8 cellular contexts compared by ENCODE assay signal in genomic region chr11:60974316-60974715, GRCh38. TPM values are rescaled to one million over a fixed set of nuclear protein-coding genes. Genes with fewer than 3 reads are reported as not detected.
A peak's percentile ranks its signal among the peaks of the same experiment; 100 is the strongest.
DNase-seq lines count a peak whose midpoint lies in the region; ATAC-seq and TF ChIP-seq lines count a peak whose summit lies in the region.
"Not testable (repeated sequence)": the region's sequence is repeated elsewhere in the genome, so short reads cannot be mapped to it uniquely, and the experiment has no call there.

No MANE protein-coding gene starts in this region.

- H3K27ac ChIP-seq in CD4-positive, alpha-beta T cell (ENCODE audit: low read depth, low read length) = peak overlapping the region; percentile 93
- peak overlapping the region in 17 of 21 experiments; percentile 19 to 96 (median 52) for H3K27ac ChIP-seq in skin epidermis
- H3K27ac ChIP-seq in tibial nerve = peak overlapping the region in 3 of 4 donors; percentile 22 to 64 (median 43)

- peak overlapping the region; percentile 94 for H3K27ac Mint-ChIP-seq in CD4-positive, alpha-beta T cell
- peak overlapping the region; percentile 100 for H3K27ac Mint-ChIP-seq in T-helper 17 cell
- H3K27ac Mint-ChIP-seq in activated CD4-positive, alpha-beta memory T cell treated with anti-CD3 and anti-CD28 coated beads, Interleukin-2, amount 10 ng/mL, durations not matched to agents 7 days and 5 days = peak overlapping the region; percentile 94
- H3K27ac Mint-ChIP-seq in activated T-helper 17 cell treated with anti-CD3 and anti-CD28 coated beads, Interleukin-2, amount 50 U/mL, for 72 hours = peak overlapping the region; percentile 99
- peak overlapping the region in 3 of 5 experiments; percentile 40 to 90 (median 81) for H3K27ac Mint-ChIP-seq in brain

- peak overlapping the region; percentile 68 for H3K4me3 ChIP-seq in mononuclear cell (ENCODE audit: low read length)
- H3K4me3 ChIP-seq in skin epidermis = peak overlapping the region in 2 of 7 experiments; percentile 38 to 44
- H3K4me3 ChIP-seq in tibial nerve = not testable (repeated sequence)

- peaks cover 76% of the 10 kb centered on the region for H3K36me3 Mint-ChIP-seq in CD4-positive, alpha-beta T cell (ENCODE audit: low read depth)
- peaks cover 15% of the 10 kb centered on the region for H3K36me3 Mint-ChIP-seq in T-helper 17 cell (ENCODE audit: low read depth)
- peaks cover 61% of the 10 kb centered on the region for H3K36me3 Mint-ChIP-seq in activated CD4-positive, alpha-beta memory T cell treated with anti-CD3 and anti-CD28 coated beads, Interleukin-2, amount 10 ng/mL, durations not matched to agents 7 days and 5 days (ENCODE audit: low read depth)
- H3K36me3 Mint-ChIP-seq in activated T-helper 17 cell treated with anti-CD3 and anti-CD28 coated beads, Interleukin-2, amount 50 U/mL, for 72 hours (ENCODE audit: low read depth) = peaks cover 81% of the 10 kb centered on the region
- not testable (repeated sequence) for H3K36me3 Mint-ChIP-seq in brain

- not testable (repeated sequence) for H3K27me3 Mint-ChIP-seq in CD4-positive, alpha-beta T cell; T-helper 17 cell; activated CD4-positive, alpha-beta memory T cell treated with anti-CD3 and anti-CD28 coated beads, Interleukin-2, amount 10 ng/mL, durations not matched to agents 7 days and 5 days; activated T-helper 17 cell treated with anti-CD3 and anti-CD28 coated beads, Interleukin-2, amount 50 U/mL, for 72 hours; brain

- TF ChIP-seq POLR2A in tibial nerve (IDR thresholded peaks at IDR 0.05) = not testable (repeated sequence)

- TF ChIP-seq CTCF in CD4-positive, alpha-beta T cell (IDR thresholded peaks at IDR 0.05); brain (conservative IDR thresholded peaks at IDR 0.05); tibial nerve (IDR thresholded peaks at IDR 0.05): not testable (repeated sequence)

- not testable (repeated sequence) for H3K36me3 ChIP-seq in tibial nerve

- peaks cover 50% of the 10 kb centered on the region for H3K4me1 ChIP-seq in mononuclear cell (ENCODE audit: insufficient read depth, low read length)
- not testable (repeated sequence) for H3K4me1 ChIP-seq in tibial nerve

- H3K9me3 ChIP-seq in CD4-positive, alpha-beta T cell (ENCODE audit: control insufficient read depth, low read length); T-helper 17 cell (ENCODE audit: control insufficient read depth, low read length, poor library complexity, severe bottlenecking); mononuclear cell (ENCODE audit: low read depth, low read length); tibial nerve: not testable (repeated sequence)

- not testable (repeated sequence) for H3K27me3 ChIP-seq in CD4-positive, alpha-beta T cell (ENCODE audit: control insufficient read depth, insufficient read depth, low read length); mononuclear cell (ENCODE audit: insufficient read depth, low read length); tibial nerve

- DNase-seq in CD4-positive, alpha-beta T cell; T-helper 17 cell; activated CD4-positive, alpha-beta memory T cell treated with anti-CD3 and anti-CD28 coated beads, Interleukin-2, amount 10 ng/mL, durations not matched to agents 7 days and 5 days; tibial nerve (ENCODE audit: low spot score in 2 of 2): not testable (repeated sequence)

- WGBS in tibial nerve, 2 donors = 81 to 83% methylated on average over 13 of the region's 13 CpGs

- peaks cover 63% of the 10 kb centered on the region for H3K4me1 Mint-ChIP-seq in CD4-positive, alpha-beta T cell (ENCODE audit: low read depth)
- peaks cover 46% of the 10 kb centered on the region for H3K4me1 Mint-ChIP-seq in T-helper 17 cell
- H3K4me1 Mint-ChIP-seq in activated CD4-positive, alpha-beta memory T cell treated with anti-CD3 and anti-CD28 coated beads, Interleukin-2, amount 10 ng/mL, durations not matched to agents 7 days and 5 days = peaks cover 60% of the 10 kb centered on the region
- H3K4me1 Mint-ChIP-seq in activated T-helper 17 cell treated with anti-CD3 and anti-CD28 coated beads, Interleukin-2, amount 50 U/mL, for 72 hours = peaks cover 12% of the 10 kb centered on the region
- H3K4me1 Mint-ChIP-seq in brain = peaks cover 34% of the 10 kb centered on the region

- not testable (repeated sequence) for ATAC-seq in CD4-positive, alpha-beta T cell (ENCODE audit: poor library complexity); T-helper 17 cell
- ATAC-seq in activated T-helper 17 cell treated with anti-CD3 and anti-CD28 coated beads, Interleukin-2, amount 50 U/mL, for 72 hours (replicated peaks) = peak; percentile 5

- intact Hi-C loops in CD4-positive, alpha-beta T cell (cut with DNase I, micrococcal nuclease) = not testable (repeated sequence)

- not testable (repeated sequence) for TF ChIP-seq EP300 in tibial nerve (IDR thresholded peaks at IDR 0.05)

- POLR2A ChIA-PET in CD4-positive, alpha-beta T cell (lab: Charles Lee) = interaction anchor here (1.2 to 1.7 kb wide), 3 partner anchors 37 to 110 kb away, joined by 4 to 5 read pairs (median 5); partner anchors contain the start of gene PRPF19
- POLR2A ChIA-PET in activated CD4-positive, alpha-beta memory T cell treated with anti-CD3 and anti-CD28 coated beads, Interleukin-2, amount 10 ng/mL, durations not matched to agents 7 days and 5 days (lab: Charles Lee) = interaction anchor here (0.6 to 2.1 kb wide), 4 partner anchors 73 to 118 kb away, joined by 3 to 18 read pairs (median 4); no protein-coding TSS in a partner anchor

- H3K4me3 Mint-ChIP-seq in CD4-positive, alpha-beta T cell = peak overlapping the region; percentile 90
- peak overlapping the region; percentile 100 for H3K4me3 Mint-ChIP-seq in T-helper 17 cell
- H3K4me3 Mint-ChIP-seq in activated CD4-positive, alpha-beta memory T cell treated with anti-CD3 and anti-CD28 coated beads, Interleukin-2, amount 10 ng/mL, durations not matched to agents 7 days and 5 days = peak overlapping the region; percentile 88
- peak overlapping the region; percentile 93 for H3K4me3 Mint-ChIP-seq in activated T-helper 17 cell treated with anti-CD3 and anti-CD28 coated beads, Interleukin-2, amount 50 U/mL, for 72 hours
- H3K4me3 Mint-ChIP-seq in brain = not testable (repeated sequence)

- CTCF ChIA-PET in CD4-positive, alpha-beta T cell (lab: Charles Lee) = interaction anchor here (1.0 kb wide), 1 partner anchor 128 kb away, joined by 3 read pairs; the partner anchor contains the start of gene CD5
- CTCF ChIA-PET in activated CD4-positive, alpha-beta memory T cell treated with anti-CD3 and anti-CD28 coated beads, Interleukin-2, amount 10 ng/mL, durations not matched to agents 7 days and 5 days (lab: Charles Lee) = interaction anchor here (0.6 to 1.1 kb wide), 3 partner anchors 34 to 213 kb away, joined by 3 to 4 read pairs (median 3); no protein-coding TSS in a partner anchor

- not testable (repeated sequence) for H3K9me3 Mint-ChIP-seq in CD4-positive, alpha-beta T cell; activated CD4-positive, alpha-beta memory T cell treated with anti-CD3 and anti-CD28 coated beads, Interleukin-2, amount 10 ng/mL, durations not matched to agents 7 days and 5 days; activated T-helper 17 cell treated with anti-CD3 and anti-CD28 coated beads, Interleukin-2, amount 50 U/mL, for 72 hours; brain

RNA-seq across cellular contexts. Expression of gene CD6, which starts 2.8 kb away (rescaled TPM):
- 100 to 1,000 TPM; 814 to 827 TPM for total RNA-seq in CD4-positive, alpha-beta T cell
- total RNA-seq in T-helper 17 cell (100 to 1,000 TPM; 533 to 568 TPM), mononuclear cell (176 TPM), tibial nerve (1 to 10 TPM in 2 of 4 donors, under 1 TPM in 1, not detected in 1; 0.59 to 3.6 (median 2.7) TPM)
- total RNA-seq in activated CD4-positive, alpha-beta memory T cell treated with anti-CD3 and anti-CD28 coated beads, Interleukin-2, amount 10 ng/mL, durations not matched to agents 7 days and 5 days = 100 to 1,000 TPM; 293 to 299 TPM
- total RNA-seq in activated T-helper 17 cell treated with anti-CD3 and anti-CD28 coated beads, Interleukin-2, amount 50 U/mL, for 72 hours = 100 to 1,000 TPM; 254 to 438 TPM
- polyA plus RNA-seq in brain (ENCODE audit: insufficient read depth, low read depth, low replicate concordance) = 0.63 TPM

RNA-seq across cellular contexts. Expression of gene SLC15A3, which starts 22.3 kb away (rescaled TPM):
- 10 to 100 TPM; 10.5 to 11.9 TPM for total RNA-seq in CD4-positive, alpha-beta T cell
- total RNA-seq in T-helper 17 cell (10 to 100 TPM in 1 of 2 donors, 1 to 10 TPM in 1; 3.5 to 11.2 TPM), mononuclear cell (77.6 TPM), tibial nerve (10 to 100 TPM; 32.2 to 94.4 (median 64.8) TPM)
- total RNA-seq in activated CD4-positive, alpha-beta memory T cell treated with anti-CD3 and anti-CD28 coated beads, Interleukin-2, amount 10 ng/mL, durations not matched to agents 7 days and 5 days = 1 to 10 TPM in 1 of 2 experiments, under 1 TPM in 1; 0.28 to 1.0 TPM
- total RNA-seq in activated T-helper 17 cell treated with anti-CD3 and anti-CD28 coated beads, Interleukin-2, amount 50 U/mL, for 72 hours = 1 to 10 TPM; 1.0 to 1.3 TPM
- 11.9 TPM for polyA plus RNA-seq in brain (ENCODE audit: insufficient read depth, low read depth, low replicate concordance)

RNA-seq across cellular contexts. Expression of gene TMEM132A, which starts 50.1 kb away (rescaled TPM):
- not detected for total RNA-seq in CD4-positive, alpha-beta T cell
- total RNA-seq in T-helper 17 cell = not detected
- under 1 TPM in 1 of 2 experiments, not detected in 1; 0.30 TPM for total RNA-seq in activated CD4-positive, alpha-beta memory T cell treated with anti-CD3 and anti-CD28 coated beads, Interleukin-2, amount 10 ng/mL, durations not matched to agents 7 days and 5 days
- total RNA-seq in activated T-helper 17 cell treated with anti-CD3 and anti-CD28 coated beads, Interleukin-2, amount 50 U/mL, for 72 hours = under 1 TPM in 1 of 2 donors, not detected in 1; 0.29 TPM
- 113 TPM for polyA plus RNA-seq in brain (ENCODE audit: insufficient read depth, low read depth, low replicate concordance)
- total RNA-seq in mononuclear cell = 0.42 TPM
- total RNA-seq in tibial nerve = 10 to 100 TPM; 15.9 to 41.9 (median 26.6) TPM

Comparison
In these comparisons a context has a peak if more than half of its experiments do, and no peak if none do; other contexts are left out.
1. H3K27ac ChIP-seq: peak in every context shown above with its lines; median percentile 93 in CD4-positive, alpha-beta T cell; 52 in skin epidermis; 43 in tibial nerve.
2. RNA of gene CD6, which starts 2.8 kb away (total RNA-seq): 814 to 827 TPM in CD4-positive, alpha-beta T cell, 533 to 568 TPM in T-helper 17 cell, 254 to 438 TPM in activated T-helper 17 cell treated with anti-CD3 and anti-CD28 coated beads, Interleukin-2, amount 50 U/mL, for 72 hours, 293 to 299 TPM in activated CD4-positive, alpha-beta memory T cell treated with anti-CD3 and anti-CD28 coated beads, Interleukin-2, amount 10 ng/mL, durations not matched to agents 7 days and 5 days and 176 TPM in mononuclear cell (single experiment); 0.59 to 3.6 TPM in tibial nerve; every median in the first group is over 10 times any median in the second.
3. RNA of gene TMEM132A, which starts 50.1 kb away (total RNA-seq): 15.9 to 41.9 TPM in tibial nerve; 0.42 TPM in mononuclear cell (single experiment), 0.30 TPM in activated CD4-positive, alpha-beta memory T cell treated with anti-CD3 and anti-CD28 coated beads, Interleukin-2, amount 10 ng/mL, durations not matched to agents 7 days and 5 days, 0.29 TPM in activated T-helper 17 cell treated with anti-CD3 and anti-CD28 coated beads, Interleukin-2, amount 50 U/mL, for 72 hours, not detected in CD4-positive, alpha-beta T cell and not detected in T-helper 17 cell; every median in the first group is over 10 times any median in the second.
4. Peak in every context shown above with its lines, with median percentiles within 50 percentile points of each other: H3K27ac Mint-ChIP-seq.